8 cellular contexts compared by ENCODE assay signal in the genomic region with DNA sequence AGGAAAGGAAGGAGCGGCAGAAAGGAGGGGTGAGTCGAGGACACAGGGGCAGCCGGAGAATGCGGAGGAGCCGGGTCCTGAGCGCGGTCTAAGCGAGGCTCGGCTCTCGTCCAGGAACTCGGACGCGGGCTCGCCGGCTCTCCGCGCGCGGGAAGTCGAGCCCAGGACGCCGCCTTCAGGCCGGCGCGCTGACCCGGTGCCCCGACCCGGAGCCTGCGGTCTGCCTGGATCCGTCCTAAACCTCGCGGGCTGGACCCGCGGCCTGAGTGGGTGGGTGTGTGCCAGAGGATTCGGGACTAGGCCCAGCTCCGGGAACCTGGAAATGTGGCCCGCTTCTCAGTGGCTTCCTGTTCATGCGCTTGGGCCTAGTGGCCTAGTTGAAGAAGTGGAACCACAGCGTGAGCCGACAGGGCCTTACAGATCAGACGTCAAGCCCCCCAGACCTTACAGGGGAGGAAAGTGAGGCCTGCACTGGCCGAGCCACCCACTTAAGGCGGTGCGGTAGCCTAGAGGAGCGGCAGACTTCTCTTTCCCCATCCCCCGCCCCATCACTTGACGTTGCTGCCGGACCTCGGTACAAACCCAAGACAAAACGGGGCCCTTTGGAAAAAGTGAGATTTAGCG. TPM values are rescaled to one million over a fixed set of nuclear protein-coding genes. Genes with fewer than 3 reads are reported as not detected.
DNase-seq lines count a peak whose midpoint lies in the region; ATAC-seq and TF ChIP-seq lines count a peak whose summit lies in the region.

No MANE protein-coding gene starts in this region.

- H3K4me1 ChIP-seq in ectodermal cell (ENCODE audit: control insufficient read depth, insufficient read depth, low read length) (peaks cover 15% of the 10 kb centered on the region), testis (peaks cover 8% of the 10 kb centered on the region)

- WGBS in ectodermal cell, 2 experiments, result 1 to 2% methylated on average over 51 of the region's 51 CpGs
- 10 to 15% methylated on average over 27 to 51 of the region's 51 CpGs for WGBS in testis, 2 donors

- no peaks in the 10 kb centered on the region for H3K9me3 ChIP-seq in ectodermal cell (ENCODE audit: control insufficient read depth, low read length)
- no peaks in the 10 kb centered on the region for H3K9me3 ChIP-seq in testis

- peak overlapping the region; percentile 98 for H3K27ac Mint-ChIP-seq in HFFc6

- H3K36me3 Mint-ChIP-seq in HFFc6 (ENCODE audit: low read depth), result no peaks in the 10 kb centered on the region; the same call in 1 of the 2 replicates

- H3K27ac ChIP-seq in RWPE1 (peak overlapping the region; percentile 100), ectodermal cell (ENCODE audit: insufficient read depth, low read depth, low read length, poor library complexity, severe bottlenecking) (no peak overlapping the region), testis (peak overlapping the region; percentile 61 to 89)

- peak; percentile 81 for DNase-seq in DMS 273 (lab: John Stamatoyannopoulos, UW; ENCODE audit: unreplicated experiment)
- DNase-seq in DMS 273 treated with DMSO at 0.1 percent for 48 hours (lab: John Stamatoyannopoulos, UW), result no peak
- DNase-seq in HFFc6, result no peak
- DNase-seq in RWPE1 (ENCODE audit: low spot score), result no peak
- DNase-seq in lung microvascular endothelial cell (ENCODE audit: low read depth in 2 of 2), result peak; percentile 63 to 76
- DNase-seq in testis, result peak; percentile 59

- CTCF ChIA-PET in RWPE1 (lab: Yijun Ruan, JAX), result interaction anchor here (0.8 to 3.3 kb wide), 2 partner anchors 12 kb away, joined by 3 to 16 read pairs; partner anchors contain the start of gene CDKN2B

- TF ChIP-seq CTCF in HFFc6 (IDR thresholded peaks at IDR 0.05), result peak; percentile 62
- TF ChIP-seq CTCF in RWPE1 (conservative IDR thresholded peaks at IDR 0.05; ENCODE audit: low read depth), result peak; percentile 32; the same call in 1 of the 2 replicates
- no peak for TF ChIP-seq CTCF in testis (IDR thresholded peaks at IDR 0.05)

- POLR2A ChIA-PET in RWPE1 (lab: Yijun Ruan, JAX; ENCODE audit: low non-redundant PET), result no interaction called here

- intact Hi-C loops in testis (cut with DNase I; ENCODE audit: low total_unique reads), result no loop called here

- no peaks in the 10 kb centered on the region for H3K9me3 Mint-ChIP-seq in HFFc6

- H3K4me1 Mint-ChIP-seq in HFFc6 (ENCODE audit: low read depth), result peaks cover 66% of the 10 kb centered on the region

- no peak for ATAC-seq in HG02938 (IDR thresholded peaks at IDR 0.05; ENCODE audit: unreplicated experiment)

- H3K4me3 Mint-ChIP-seq in HFFc6, result peak overlapping the region; percentile 96

- peaks cover 96% of the 10 kb centered on the region for H3K27me3 ChIP-seq in ectodermal cell (ENCODE audit: control insufficient read depth, insufficient read depth, low read length, poor library complexity, severe bottlenecking)
- no peaks in the 10 kb centered on the region for H3K27me3 ChIP-seq in testis

- H3K36me3 ChIP-seq in ectodermal cell (ENCODE audit: control insufficient read depth, insufficient read depth, low read length) (no peaks in the 10 kb centered on the region), testis (ENCODE audit: low read depth, missing control alignments) (no peaks in the 10 kb centered on the region)

- H3K27me3 Mint-ChIP-seq in HFFc6 (ENCODE audit: insufficient read depth), result peaks cover 3% of the 10 kb centered on the region; the same call in 1 of the 2 replicates

- peak overlapping the region; percentile 42 for H3K4me3 ChIP-seq in ectodermal cell (ENCODE audit: insufficient read depth, low read depth, low read length)
- H3K4me3 ChIP-seq in testis, result peak overlapping the region; percentile 77 to 82

- TF ChIP-seq POLR2A in testis (IDR thresholded peaks at IDR 0.05), result no peak

RNA-seq across cellular contexts. Expression of gene CDKN2B-AS1, which starts 1.2 kb away (rescaled TPM):
- 1 to 10 TPM in 4 of 6 experiments, under 1 TPM in 2; 0.61 to 1.5 (median 1.2) TPM for total RNA-seq in HFFc6 (2021; fragmentation: NEBNext Ultra II Directional; extraction: Animal tissue kit (Norgen Biotek cat#: 25700))
- not detected for polyA plus RNA-seq in ectodermal cell (2013, experiment 1 of 4)
- not detected for polyA plus RNA-seq in ectodermal cell (2013, experiment 2 of 4)
- polyA plus RNA-seq in ectodermal cell (2013, experiment 3 of 4), result not detected
- not detected for polyA plus RNA-seq in ectodermal cell (2013, experiment 4 of 4)
- 0.60 and 1.5 TPM in 2 replicates for total RNA-seq in lung microvascular endothelial cell
- 1 to 10 TPM; 3.0 to 3.5 TPM for total RNA-seq in testis
- polyA plus RNA-seq in testis (ENCODE audit: insufficient read depth, low read depth, low replicate concordance), result 2.2 TPM

RNA-seq across cellular contexts. Expression of gene CDKN2A, which starts 1.6 kb away (rescaled TPM):
- total RNA-seq in HFFc6 (2021; fragmentation: NEBNext Ultra II Directional; extraction: Animal tissue kit (Norgen Biotek cat#: 25700)), result 100 to 1,000 TPM in 4 of 6 experiments, 10 to 100 TPM in 2; 47.7 to 133 (median 121) TPM
- polyA plus RNA-seq in ectodermal cell (2013, experiment 1 of 4), result 0.69 TPM
- polyA plus RNA-seq in ectodermal cell (2013, experiment 2 of 4), result not detected
- 0.43 TPM for polyA plus RNA-seq in ectodermal cell (2013, experiment 3 of 4)
- polyA plus RNA-seq in ectodermal cell (2013, experiment 4 of 4), result not detected
- total RNA-seq in lung microvascular endothelial cell, result 0.60 and 13.3 TPM in 2 replicates
- 10 to 100 TPM; 20.4 to 67.5 TPM for total RNA-seq in testis
- polyA plus RNA-seq in testis (ENCODE audit: insufficient read depth, low read depth, low replicate concordance), result 12.9 TPM

RNA-seq across cellular contexts. Expression of gene CDKN2B, which starts 13.3 kb away (rescaled TPM):
- total RNA-seq in HFFc6 (2021; fragmentation: NEBNext Ultra II Directional; extraction: Animal tissue kit (Norgen Biotek cat#: 25700)), result 10 to 100 TPM in 1 of 6 experiments, 1 to 10 TPM in 5; 7.1 to 11.6 (median 8.9) TPM
- polyA plus RNA-seq in ectodermal cell (2013, experiment 1 of 4), result 0.17 TPM
- polyA plus RNA-seq in ectodermal cell (2013, experiment 2 of 4), result 0.14 TPM
- polyA plus RNA-seq in ectodermal cell (2013, experiment 3 of 4), result 0.27 TPM
- polyA plus RNA-seq in ectodermal cell (2013, experiment 4 of 4), result 0.08 TPM
- total RNA-seq in lung microvascular endothelial cell, result 1.4 and 4.4 TPM in 2 replicates
- total RNA-seq in testis, result 10 to 100 TPM; 17.3 to 28.7 TPM
- polyA plus RNA-seq in testis (ENCODE audit: insufficient read depth, low read depth, low replicate concordance), result 11.8 TPM

Comparison
In these comparisons a context has a peak if more than half of its experiments do, and no peak if none do; other contexts are left out.
1. DNase-seq: peak in DMS 273 (single experiment), lung microvascular endothelial cell (2 of 2) and testis (single experiment); none in DMS 273 treated with DMSO at 0.1 percent for 48 hours (single experiment), HFFc6 (single experiment) and RWPE1 (single experiment).
2. CTCF ChIP-seq: peak in HFFc6 (single experiment) and RWPE1 (single experiment); none in testis (0 of 3).